1 cellular context compared by ENCODE assay signal in the genomic region with DNA sequence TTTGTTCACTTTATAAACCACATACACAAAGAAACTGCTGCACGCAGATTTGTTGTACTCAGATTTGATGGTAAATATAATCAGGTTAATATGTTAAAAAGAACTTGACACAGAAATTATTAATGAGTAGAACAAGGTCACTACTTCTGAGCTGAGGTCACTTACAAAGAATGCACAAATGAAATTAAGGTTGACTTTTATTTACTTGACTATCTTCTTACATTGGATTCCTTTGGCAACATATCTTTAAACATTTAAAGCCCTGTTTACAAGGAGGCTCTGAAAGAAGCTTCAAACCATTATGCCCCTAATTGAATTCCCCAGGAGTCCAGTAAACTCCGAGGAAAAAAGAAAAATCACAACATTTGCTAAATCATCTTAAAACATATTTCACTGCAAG.
TF ChIP-seq lines count a peak whose summit lies in the region.

No MANE protein-coding gene starts in this region.

TF ChIP-seq in GM23338, 12 proteins besides CTCF, POLR2A, EP300 and RAD21 (continued from another document):
- TF ChIP-seq, protein P1, sequence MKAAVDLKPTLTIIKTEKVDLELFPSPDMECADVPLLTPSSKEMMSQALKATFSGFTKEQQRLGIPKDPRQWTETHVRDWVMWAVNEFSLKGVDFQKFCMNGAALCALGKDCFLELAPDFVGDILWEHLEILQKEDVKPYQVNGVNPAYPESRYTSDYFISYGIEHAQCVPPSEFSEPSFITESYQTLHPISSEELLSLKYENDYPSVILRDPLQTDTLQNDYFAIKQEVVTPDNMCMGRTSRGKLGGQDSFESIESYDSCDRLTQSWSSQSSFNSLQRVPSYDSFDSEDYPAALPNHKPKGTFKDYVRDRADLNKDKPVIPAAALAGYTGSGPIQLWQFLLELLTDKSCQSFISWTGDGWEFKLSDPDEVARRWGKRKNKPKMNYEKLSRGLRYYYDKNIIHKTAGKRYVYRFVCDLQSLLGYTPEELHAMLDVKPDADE (IDR thresholded peaks at IDR 0.05), result no peak
- TF ChIP-seq JUNB (IDR thresholded peaks at IDR 0.05; ENCODE audit: unreplicated experiment), result no peak
- TF ChIP-seq, protein P2, sequence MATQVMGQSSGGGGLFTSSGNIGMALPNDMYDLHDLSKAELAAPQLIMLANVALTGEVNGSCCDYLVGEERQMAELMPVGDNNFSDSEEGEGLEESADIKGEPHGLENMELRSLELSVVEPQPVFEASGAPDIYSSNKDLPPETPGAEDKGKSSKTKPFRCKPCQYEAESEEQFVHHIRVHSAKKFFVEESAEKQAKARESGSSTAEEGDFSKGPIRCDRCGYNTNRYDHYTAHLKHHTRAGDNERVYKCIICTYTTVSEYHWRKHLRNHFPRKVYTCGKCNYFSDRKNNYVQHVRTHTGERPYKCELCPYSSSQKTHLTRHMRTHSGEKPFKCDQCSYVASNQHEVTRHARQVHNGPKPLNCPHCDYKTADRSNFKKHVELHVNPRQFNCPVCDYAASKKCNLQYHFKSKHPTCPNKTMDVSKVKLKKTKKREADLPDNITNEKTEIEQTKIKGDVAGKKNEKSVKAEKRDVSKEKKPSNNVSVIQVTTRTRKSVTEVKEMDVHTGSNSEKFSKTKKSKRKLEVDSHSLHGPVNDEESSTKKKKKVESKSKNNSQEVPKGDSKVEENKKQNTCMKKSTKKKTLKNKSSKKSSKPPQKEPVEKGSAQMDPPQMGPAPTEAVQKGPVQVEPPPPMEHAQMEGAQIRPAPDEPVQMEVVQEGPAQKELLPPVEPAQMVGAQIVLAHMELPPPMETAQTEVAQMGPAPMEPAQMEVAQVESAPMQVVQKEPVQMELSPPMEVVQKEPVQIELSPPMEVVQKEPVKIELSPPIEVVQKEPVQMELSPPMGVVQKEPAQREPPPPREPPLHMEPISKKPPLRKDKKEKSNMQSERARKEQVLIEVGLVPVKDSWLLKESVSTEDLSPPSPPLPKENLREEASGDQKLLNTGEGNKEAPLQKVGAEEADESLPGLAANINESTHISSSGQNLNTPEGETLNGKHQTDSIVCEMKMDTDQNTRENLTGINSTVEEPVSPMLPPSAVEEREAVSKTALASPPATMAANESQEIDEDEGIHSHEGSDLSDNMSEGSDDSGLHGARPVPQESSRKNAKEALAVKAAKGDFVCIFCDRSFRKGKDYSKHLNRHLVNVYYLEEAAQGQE (IDR thresholded peaks at IDR 0.05; ENCODE audit: unreplicated experiment), result no peak
- TF ChIP-seq STAT1 (IDR thresholded peaks at IDR 0.05; ENCODE audit: unreplicated experiment), result no peak
- no peak for TF ChIP-seq ZNF114 (CRISPR knock-in tag; IDR thresholded peaks at IDR 0.05)
TF ChIP-seq in GM23338: peak in this region for 0.
